ENCODE assay signal across 14 cellular contexts in genomic region chr6:117771403-117771802, GRCh38.
DNase-seq lines count a peak whose midpoint lies in the region; ATAC-seq and TF ChIP-seq lines count a peak whose summit lies in the region.
"Had no signal": no experiment of that assay in that cellular context is flagged by ENCODE, and none has a peak within 500 bp of the region (broad histone marks: within the 10 kb centered on the region; RNA-seq: fewer than 3 reads in every experiment).

No MANE protein-coding gene starts in this region.

- no peaks in the 10 kb centered on the region for H3K9me3 ChIP-seq in right cardiac atrium (ENCODE audit: control insufficient read depth, low read length)
- H3K9me3 ChIP-seq in SJCRH30 (replicated peaks), result no peaks in the 10 kb centered on the region
- H3K9me3 ChIP-seq: pancreas had no signal

- H3K27ac ChIP-seq in HL-60 (replicated peaks) (no peak overlapping the region), coronary artery (no peak overlapping the region), right cardiac atrium (ENCODE audit: low read length) (no peak overlapping the region), SJCRH30 (no peak overlapping the region)
- H3K27ac ChIP-seq: cardiac muscle cell, pancreas had no signal

- peak; percentile 98 for ATAC-seq in GM19438 (IDR thresholded peaks at IDR 0.05; ENCODE audit: low read depth, unreplicated experiment)
- peak; percentile 91 for ATAC-seq in HG02885 (IDR thresholded peaks at IDR 0.05; ENCODE audit: poor library complexity, unreplicated experiment)
- ATAC-seq in right cardiac atrium, result no peak
- ATAC-seq: left ventricle myocardium superior, pancreas, SK-N-SH treated with all-trans-retinoic acid at 6 μM for 48 hours had no signal

- H3K27me3 ChIP-seq in HL-60 (ENCODE audit: insufficient read depth, poor library complexity, severe bottlenecking) (no peaks in the 10 kb centered on the region), right cardiac atrium (ENCODE audit: control insufficient read depth, insufficient read depth) (no peaks in the 10 kb centered on the region), SJCRH30 (0 out of 2 replicates have a peak, but pooled peaks cover under 1% of the 10 kb centered on the region)
- H3K27me3 ChIP-seq: cardiac muscle cell, pancreas had no signal

- H3K4me3 ChIP-seq in GM12865 (ENCODE audit: low read depth, low read length) (no peak overlapping the region), HL-60 (replicated peaks; ENCODE audit: insufficient read depth, low read length) (no peak overlapping the region), coronary artery (no peak overlapping the region), right cardiac atrium (ENCODE audit: low read length) (no peak overlapping the region), SJCRH30 (no peak overlapping the region)
- H3K4me3 ChIP-seq: cardiac muscle cell, pancreas had no signal

- H3K36me3 ChIP-seq in SJCRH30, result no peaks in the 10 kb centered on the region
- H3K36me3 ChIP-seq: cardiac muscle cell, pancreas had no signal

- H3K4me1 ChIP-seq in right cardiac atrium (ENCODE audit: control insufficient read depth, insufficient read depth, low read length), result no peaks in the 10 kb centered on the region
- no peaks in the 10 kb centered on the region for H3K4me1 ChIP-seq in SJCRH30
- H3K4me1 ChIP-seq: pancreas had no signal

- 64% methylated on average over 2 of the region's 2 CpGs for WGBS in right cardiac atrium

- peak; percentile 95 for DNase-seq in GM12865 (ENCODE audit: low read depth)
- peak; percentile 15 to 26 for DNase-seq in HL-60 (ENCODE audit: low read depth in 1 of 2, low spot score in 1 of 2)
- no peak for DNase-seq in coronary artery (ENCODE audit: low spot score)
- no peak for DNase-seq in right cardiac atrium
- no peak for DNase-seq in medulla oblongata (ENCODE audit: extremely low spot score)
- DNase-seq in SJCRH30, result no peak
- DNase-seq: DND-41, left ventricle myocardium superior, NCI-H1930, pancreas had no signal

- intact Hi-C loops in right cardiac atrium (cut with DNase I), result no loop called here

- no peak for TF ChIP-seq CTCF in GM12865 (IDR thresholded peaks at IDR 0.05; ENCODE audit: insufficient read depth, low read depth, low read length, missing control alignments)
- no peak for TF ChIP-seq CTCF in HL-60 (IDR thresholded peaks at IDR 0.05; ENCODE audit: insufficient read depth, low read length)
- TF ChIP-seq CTCF in coronary artery (IDR thresholded peaks at IDR 0.05), result no peak

Comparison
In these comparisons a context has a peak if more than half of its experiments do, and no peak if none do; other contexts are left out.
1. DNase-seq: peak in GM12865 (single experiment) and HL-60 (2 of 2); none in coronary artery (single experiment), right cardiac atrium (0 of 3), medulla oblongata (single experiment) and SJCRH30 (0 of 2).
2. ATAC-seq: peak in GM19438 (single experiment) and HG02885 (single experiment); none in right cardiac atrium (0 of 2).